ENCODE assay signal across 26 cellular contexts in the genomic region with DNA sequence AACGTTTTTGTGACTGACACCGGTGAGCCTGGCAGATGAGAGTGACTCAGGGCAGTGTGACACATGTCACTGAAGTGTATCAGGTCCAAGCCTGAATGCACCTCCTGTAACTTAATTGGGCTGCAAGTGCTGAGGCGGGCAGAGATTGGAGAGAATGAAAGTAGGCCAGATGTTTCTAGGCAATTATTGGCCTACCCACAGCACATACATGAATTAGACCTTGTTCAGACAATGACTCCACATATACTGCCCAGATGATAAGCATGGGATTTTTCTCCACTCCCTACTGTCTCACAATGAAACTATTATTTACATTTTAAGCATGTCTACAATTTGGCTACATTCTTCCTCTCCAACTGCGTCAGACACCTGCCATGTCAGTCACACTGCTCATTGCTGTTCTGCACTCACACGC.
A peak's percentile ranks its signal among the peaks of the same experiment; 100 is the strongest.
DNase-seq lines count a peak whose midpoint lies in the region; TF ChIP-seq lines count a peak whose summit lies in the region.
"Had no signal": no experiment of that assay in that cellular context is flagged by ENCODE, and none has a peak within 500 bp of the region (broad histone marks: within the 10 kb centered on the region; RNA-seq: fewer than 3 reads in every experiment).

No MANE protein-coding gene starts in this region.

- no peak overlapping the region for H3K4me3 Mint-ChIP-seq in immature natural killer cell
- H3K4me3 Mint-ChIP-seq: CD4-positive, alpha-beta T cell; HFFc6 had no signal

- in situ Hi-C loops in G401 (cut with HindIII; ENCODE audit: low sequenced_read_pairs), result no loop called here

- TF ChIP-seq CTCF in coronary artery (IDR thresholded peaks at IDR 0.05), result no peak

- peaks cover 7 to 38% (median 15%) of the 10 kb centered on the region in 6 donors for H3K9me3 Mint-ChIP-seq in immature natural killer cell
- H3K9me3 Mint-ChIP-seq: HFFc6 had no signal

- no peak overlapping the region for H3K27ac ChIP-seq in coronary artery
- H3K27ac ChIP-seq: A549; BLaER1 treated with 17β-estradiol and CSF1 and Interleukin-3, amounts not matched to agents 10 nM and 100 nM had no signal

- DNase-seq in G401 (ENCODE audit: low spot score) (peak; percentile 37), NCI-H69 (lab: John Stamatoyannopoulos, UW) (peak; percentile 49), cerebellum (ENCODE audit: low spot score) (peak; percentile 18), retina (peak; percentile 44), immature natural killer cell (no peak), coronary artery (ENCODE audit: low spot score) (no peak)
- no peak for DNase-seq in activated CD4-positive, CD25-positive, alpha-beta regulatory T cell (lab: John Stamatoyannopoulos, UW)
- DNase-seq: AML-193; Caco-2; CD4-positive, alpha-beta T cell; DMS79 treated with DMSO at 0.1 percent for 48 hours; GOT3; HFFc6; IMR-90; KG1; MM.1S; NCI-H1694; NCI-H2029 treated with DMSO at 0.1 percent for 48 hours; NCI-H226; NCI-H510A; NCI-H774; NK-92 treated with Interleukin-12 subunit alpha and Interleukin-12 subunit beta, amount 100 ng/mL, for 24 hours; PC-3 had no signal

- no peaks in the 10 kb centered on the region for H3K36me3 Mint-ChIP-seq in immature natural killer cell

- H3K27ac Mint-ChIP-seq in immature natural killer cell, result no peak overlapping the region
- H3K27ac Mint-ChIP-seq: CD4-positive, alpha-beta T cell; HFFc6 had no signal

- H3K4me3 ChIP-seq in coronary artery, result no peak overlapping the region
- H3K4me3 ChIP-seq: A549; BLaER1 treated with 17β-estradiol and CSF1 and Interleukin-3, amounts not matched to agents 10 nM and 100 nM; HAP-1 had no signal

- no peaks in the 10 kb centered on the region for H3K4me1 Mint-ChIP-seq in immature natural killer cell

- H3K27me3 Mint-ChIP-seq in immature natural killer cell (ENCODE audit: low read depth in 3 of 3), result no peaks in the 10 kb centered on the region
- H3K27me3 Mint-ChIP-seq: CD4-positive, alpha-beta T cell had no signal

Comparison
In these comparisons a context has a peak if more than half of its experiments do, and no peak if none do; other contexts are left out.
1. DNase-seq: peak in G401 (single experiment), NCI-H69 (single experiment), cerebellum (single experiment) and retina (single experiment); none in immature natural killer cell (0 of 3), activated CD4-positive, CD25-positive, alpha-beta regulatory T cell (0 of 4) and coronary artery (single experiment).